ENCODE assay signal across 29 cellular contexts in genomic region chr3:51739100-51739499, GRCh38. TPM values are rescaled to one million over a fixed set of nuclear protein-coding genes. Genes with fewer than 3 reads are reported as not detected.
"Had no signal": no experiment of that assay in that cellular context is flagged by ENCODE, and none has a peak within 500 bp of the region (broad histone marks: within the 10 kb centered on the region; RNA-seq: fewer than 3 reads in every experiment).

No MANE protein-coding gene starts in this region.

- H3K27me3 ChIP-seq: tibial nerve, upper lobe of left lung had no signal

- H3K4me1 Mint-ChIP-seq: neural crest cell had no signal

- H3K36me3 Mint-ChIP-seq: natural killer cell treated with Interleukin-12 subunit alpha and Interleukin-12 subunit beta and Interleukin-15 and Interleukin-18, amount 100 ng/mL, for 72 hours; stimulated activated effector memory CD8-positive, alpha-beta T cell treated with anti-CD3 and anti-CD28 coated beads, Interleukin-12 subunit alpha, Interleukin-12 subunit beta, amount 100 ng/mL, for 72 hours had no signal

- H3K4me1 ChIP-seq: gastrocnemius medialis, prostate gland, sigmoid colon, tibial nerve, upper lobe of left lung had no signal

- H3K4me3 ChIP-seq: gastrocnemius medialis, lung, prostate gland, sigmoid colon, thoracic aorta, tibial nerve, upper lobe of left lung had no signal

- H3K9me3 Mint-ChIP-seq: natural killer cell treated with Interleukin-12 subunit alpha and Interleukin-12 subunit beta and Interleukin-15 and Interleukin-18, amount 100 ng/mL, for 72 hours; stimulated activated effector memory CD8-positive, alpha-beta T cell treated with anti-CD3 and anti-CD28 coated beads, Interleukin-12 subunit alpha, Interleukin-12 subunit beta, amount 100 ng/mL, for 72 hours had no signal

- H3K9me3 ChIP-seq: gastrocnemius medialis, prostate gland, sigmoid colon, thoracic aorta, tibial nerve, upper lobe of left lung had no signal

- H3K27ac ChIP-seq: epithelial cell of prostate, gastrocnemius medialis, prostate gland, sigmoid colon, thoracic aorta, tibial nerve, upper lobe of left lung had no signal

- H3K36me3 ChIP-seq: gastrocnemius medialis, prostate gland, sigmoid colon, thoracic aorta, tibial nerve, upper lobe of left lung had no signal

- H3K27ac Mint-ChIP-seq: endodermal cell; memory B cell; stimulated activated effector memory CD8-positive, alpha-beta T cell treated with anti-CD3 and anti-CD28 coated beads, Interleukin-12 subunit alpha, Interleukin-12 subunit beta, amount 100 ng/mL, for 72 hours had no signal

- DNase-seq: effector CD8-positive, alpha-beta T cell; endodermal cell; foreskin fibroblast; gastrocnemius medialis; head of caudate nucleus; kidney; right cardiac atrium; sigmoid colon; stimulated activated CD4-positive, alpha-beta T cell treated with anti-CD3 and anti-CD28 coated beads, Interleukin-2, amount 100 ng/mL, for 24 hours; stimulated activated CD4-positive, alpha-beta T cell treated with anti-CD3 and anti-CD28 coated beads, Interleukin-4, amount 100 ng/mL, for 24 hours; stimulated activated naive CD4-positive, alpha-beta T cell treated with Interleukin-2 at 50 U/mL for 16 hours; upper lobe of left lung had no signal

- ATAC-seq: esophagus mucosa; gastrocnemius medialis; left lobe of liver; natural killer cell treated with Interleukin-12 subunit alpha and Interleukin-12 subunit beta and Interleukin-15 and Interleukin-18, amount 100 ng/mL, for 72 hours; right cardiac atrium; stimulated activated effector memory CD8-positive, alpha-beta T cell treated with anti-CD3 and anti-CD28 coated beads, Interleukin-12 subunit alpha, Interleukin-12 subunit beta, amount 100 ng/mL, for 72 hours had no signal

- H3K4me3 Mint-ChIP-seq: endodermal cell; memory B cell; natural killer cell treated with Interleukin-12 subunit alpha and Interleukin-12 subunit beta and Interleukin-15 and Interleukin-18, amount 100 ng/mL, for 72 hours; neural crest cell; stimulated activated effector memory CD8-positive, alpha-beta T cell treated with anti-CD3 and anti-CD28 coated beads, Interleukin-12 subunit alpha, Interleukin-12 subunit beta, amount 100 ng/mL, for 72 hours had no signal

RNA-seq across cellular contexts. Expression of gene GRM2, which starts 32.2 kb away (rescaled TPM):
- total RNA-seq: skeletal muscle tissue had no signal

RNA-seq across cellular contexts. Expression of gene IQCF6, which starts 39.9 kb away (rescaled TPM):
- total RNA-seq: endodermal cell; esophagus mucosa; gastrocnemius medialis; glomerular endothelial cell; kidney; left lobe of liver; liver; lung; mononuclear cell; natural killer cell treated with Interleukin-12 subunit alpha and Interleukin-12 subunit beta and Interleukin-15 and Interleukin-18, amount 100 ng/mL, for 72 hours; neural crest cell; osteocyte; prostate gland; renal cortical epithelial cell; right cardiac atrium; sigmoid colon; skeletal muscle tissue; thoracic aorta; tibial nerve; upper lobe of left lung had no signal
- polyA plus RNA-seq: liver, lung, right cardiac atrium, sigmoid colon had no signal
